8 cellular contexts compared by ENCODE assay signal in genomic region chr2:200864206-200864976, GRCh38. TPM values are rescaled to one million over a fixed set of nuclear protein-coding genes. Genes with fewer than 3 reads are reported as not detected.
DNase-seq lines count a peak whose midpoint lies in the region; ATAC-seq and TF ChIP-seq lines count a peak whose summit lies in the region.

CLK1 (minus strand) TSS chr2:200864658; CDS start chr2:200861862, 2,796 bp downstream.

- H3K36me3 ChIP-seq in left ventricle myocardium inferior (peaks cover 32% of the 10 kb centered on the region), prostate gland (peaks cover 0 to 2% of the 10 kb centered on the region in 2 donors)

- no peaks in the 10 kb centered on the region for H3K9me3 ChIP-seq in T-helper 17 cell (ENCODE audit: control insufficient read depth, low read length, poor library complexity, severe bottlenecking)
- no peaks in the 10 kb centered on the region for H3K9me3 ChIP-seq in left ventricle myocardium inferior (replicated peaks)
- H3K9me3 ChIP-seq in prostate gland = no peaks in the 10 kb centered on the region

- ATAC-seq in GM18502 (IDR thresholded peaks at IDR 0.05; ENCODE audit: poor library complexity, unreplicated experiment) (peak; percentile 85), HG02943 (IDR thresholded peaks at IDR 0.05; ENCODE audit: low read depth, unreplicated experiment) (peak; percentile 76), T-helper 17 cell (peak; percentile 82)

- H3K27ac Mint-ChIP-seq in T-helper 17 cell = peak within 1 kb of the TSS; percentile 100

- H3K4me1 ChIP-seq in left ventricle myocardium inferior = peaks cover 78% of the 10 kb centered on the region
- peaks cover 4% of the 10 kb centered on the region for H3K4me1 ChIP-seq in prostate gland (replicated peaks)

- peak; percentile 99 for TF ChIP-seq POLR2A in prostate gland (IDR thresholded peaks at IDR 0.05)

- intact Hi-C loops in left ventricle myocardium inferior (cut with micrococcal nuclease) (no loop called here), prostate gland (cut with DNase I) (loop anchor here (2.0 kb wide), 1 partner anchor 54 kb away; the partner anchor contains the start of gene BZW1)

- WGBS in prostate gland = under 1% methylated on average over 82 of the region's 82 CpGs

- H3K36me3 Mint-ChIP-seq in T-helper 17 cell (ENCODE audit: low read depth) = peaks cover 22% of the 10 kb centered on the region

- no peaks in the 10 kb centered on the region for H3K27me3 ChIP-seq in left ventricle myocardium inferior (ENCODE audit: low read depth)
- no peaks in the 10 kb centered on the region for H3K27me3 ChIP-seq in prostate gland (replicated peaks; ENCODE audit: insufficient read depth)

- H3K4me3 ChIP-seq in left ventricle myocardium inferior = peak within 1 kb of the TSS; percentile 95
- H3K4me3 ChIP-seq in prostate gland = peak within 1 kb of the TSS; percentile 87 to 90

- DNase-seq in NCI-H187 (lab: John Stamatoyannopoulos, UW) = peak; percentile 43 to 81
- peak; percentile 91 to 95 (median 92) for DNase-seq in T-helper 17 cell
- DNase-seq in amygdala (lab: John Stamatoyannopoulos, UW) = peak; percentile 73 to 98 (median 92)
- DNase-seq in left ventricle myocardium inferior = peak; percentile 98
- DNase-seq in prostate gland (ENCODE audit: low spot score) = peak; percentile 95
- peak; percentile 98 for DNase-seq in ureter (ENCODE audit: low spot score)

- TF ChIP-seq CTCF in left ventricle myocardium inferior (IDR thresholded peaks at IDR 0.05; ENCODE audit: borderline replicate concordance) = no peak
- peak in 1 of 4 experiments; percentile 5 for TF ChIP-seq CTCF in prostate gland (IDR thresholded peaks at IDR 0.05)

- peak within 1 kb of the TSS; percentile 97 for H3K4me3 Mint-ChIP-seq in T-helper 17 cell

- H3K4me1 Mint-ChIP-seq in T-helper 17 cell = peaks cover 45% of the 10 kb centered on the region

- H3K27ac ChIP-seq in left ventricle myocardium inferior (replicated peaks) = peak within 1 kb of the TSS; percentile 100
- peak within 1 kb of the TSS; percentile 100 for H3K27ac ChIP-seq in prostate gland

- no peaks in the 10 kb centered on the region for H3K27me3 Mint-ChIP-seq in T-helper 17 cell

RNA-seq across cellular contexts. Expression of gene CLK1, which starts in this region (rescaled TPM):
- total RNA-seq in T-helper 17 cell = 1,000 to 10,000 TPM in 1 of 2 donors, 100 to 1,000 TPM in 1; 907 to 1,052 TPM
- 42.8 TPM for total RNA-seq in left ventricle myocardium inferior
- total RNA-seq in prostate gland = 100 to 1,000 TPM; 126 to 131 TPM
- 116 TPM for total RNA-seq in ureter

Comparison
In these comparisons a context has a peak if more than half of its experiments do, and no peak if none do; other contexts are left out.
1. Peak in every context shown above with its lines: DNase-seq, ATAC-seq, H3K4me3 ChIP-seq and H3K27ac ChIP-seq.